Comparison of ENCODE assay signal across 23 cellular contexts in the genomic region with DNA sequence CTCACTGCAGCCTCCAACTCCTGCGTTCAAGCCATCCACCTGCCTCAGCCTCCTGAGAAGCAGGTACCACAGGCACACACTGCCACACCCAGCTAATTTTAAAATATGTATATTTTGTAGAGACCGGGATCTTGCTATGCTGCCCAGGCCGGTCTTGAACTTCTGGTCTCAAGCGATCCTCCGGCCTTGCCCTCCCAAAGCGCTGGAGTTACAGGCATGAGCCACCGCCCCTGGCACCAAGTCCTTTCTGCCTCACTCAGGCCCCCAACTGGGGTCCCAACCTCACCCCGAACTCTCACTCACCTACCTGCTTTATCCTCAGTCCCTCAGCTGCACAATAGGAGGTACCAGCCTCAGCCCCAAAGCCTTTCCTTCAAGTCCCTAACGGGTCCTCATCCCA. TPM values are rescaled to one million over a fixed set of nuclear protein-coding genes. Genes with fewer than 3 reads are reported as not detected.
A peak's percentile ranks its signal among the peaks of the same experiment; 100 is the strongest.
DNase-seq lines count a peak whose midpoint lies in the region; ATAC-seq, FAIRE-seq and TF ChIP-seq lines count a peak whose summit lies in the region.
"Had no signal": no experiment of that assay in that cellular context is flagged by ENCODE, and none has a peak within 500 bp of the region (broad histone marks: within the 10 kb centered on the region; RNA-seq: fewer than 3 reads in every experiment).

No MANE protein-coding gene starts in this region.

- intact Hi-C loops in heart left ventricle (cut with DNase I), result no loop called here
- intact Hi-C loops in left cardiac atrium (cut with DNase I), result loop anchor here in 1 of 2 donors (5.0 kb wide), 1 partner anchor 74 kb away; the partner anchor contains the start of gene OLFM2
- intact Hi-C loops in uterus (cut with DNase I; ENCODE audit: low total_unique reads), result no loop called here

- TF ChIP-seq POLR2A in heart left ventricle (IDR thresholded peaks at IDR 0.05) (no peak), uterus (IDR thresholded peaks at IDR 0.05) (no peak)

- dilution Hi-C loops in keratinocyte (cut with MboI; ENCODE audit: extremely low pct_ligation_motif_present, low sequenced_read_pairs), result no loop called here

- no peak for DNase-seq in heart left ventricle
- no peak for DNase-seq in left cardiac atrium
- DNase-seq in astrocyte (ENCODE audit: low read depth), result no peak
- DNase-seq in keratinocyte (ENCODE audit: low read depth, low spot score), result no peak
- DNase-seq in uterus, result no peak
- no peak for DNase-seq in SHP77 treated with DMSO at 0.1 percent for 48 hours (lab: John Stamatoyannopoulos, UW)
- DNase-seq in glomerular visceral epithelial cell (ENCODE audit: extremely low spot score), result no peak
- DNase-seq: ACHN; activated T-cell treated with anti-CD3 and anti-CD28 coated beads, Interleukin-2, amount 50 U/mL, for 1 hour; amygdala; DND-41; Kasumi-1; NCI-H1694; NCI-H510A treated with DMSO at 0.1 percent for 48 hours; T-helper 1 cell had no signal

- peaks cover 5% of the 10 kb centered on the region for H3K9me1 ChIP-seq in keratinocyte (ENCODE audit: control insufficient read depth, extremely low read depth, insufficient read depth, low read length)

- H3K4me3 Mint-ChIP-seq in astrocyte (ENCODE audit: unreplicated experiment), result peak overlapping the region; percentile 70

- H3K4me2 ChIP-seq in astrocyte (ENCODE audit: low read length), result no peak overlapping the region
- H3K4me2 ChIP-seq in keratinocyte (ENCODE audit: control insufficient read depth, extremely low read depth, insufficient read depth, low read depth, low read length), result peak overlapping the region; percentile 74
- H3K4me2 ChIP-seq: BLaER1 treated with 17β-estradiol and CSF1 and Interleukin-3, amounts not matched to agents 10 nM and 100 nM had no signal

- H3K79me2 ChIP-seq in astrocyte (ENCODE audit: insufficient read depth, low read length) (no peaks in the 10 kb centered on the region), keratinocyte (ENCODE audit: control insufficient read depth, insufficient read depth, low read length) (no peaks in the 10 kb centered on the region)

- WGBS in heart left ventricle, 4 donors, result 68 to 84% (median 78%) methylated on average over 9 of the region's 9 CpGs

- no peak overlapping the region for H3K27ac Mint-ChIP-seq in astrocyte (ENCODE audit: unreplicated experiment)

- TF ChIP-seq CTCF in heart left ventricle (IDR thresholded peaks at IDR 0.05), result no peak
- no peak for TF ChIP-seq CTCF in astrocyte (IDR thresholded peaks at IDR 0.05; ENCODE audit: insufficient read depth, low read depth, low read length)
- TF ChIP-seq CTCF in keratinocyte (optimal IDR thresholded peaks at IDR 0.05 in 1 of 3, IDR thresholded peaks at IDR 0.05 in 1 of 3, conservative IDR thresholded peaks at IDR 0.05 in 1 of 3; ENCODE audit: extremely low read depth in 1 of 3, insufficient read depth in 2 of 3, low read length in 3 of 3), result no peak
- no peak for TF ChIP-seq CTCF in uterus (IDR thresholded peaks at IDR 0.05)

- peaks cover 5% of the 10 kb centered on the region for H4K20me1 ChIP-seq in astrocyte (ENCODE audit: insufficient read depth, low read length)
- H4K20me1 ChIP-seq in keratinocyte (ENCODE audit: control insufficient read depth, extremely low read depth, insufficient read depth, low read length), result peaks cover 3% of the 10 kb centered on the region

- peak overlapping the region in 7 of 12 donors; percentile 31 to 90 (median 77) for H3K27ac ChIP-seq in heart left ventricle
- no peak overlapping the region for H3K27ac ChIP-seq in astrocyte (ENCODE audit: low read depth, low read length)
- H3K27ac ChIP-seq in keratinocyte (ENCODE audit: control insufficient read depth, insufficient read depth, low read length), result no peak overlapping the region
- peak overlapping the region; percentile 32 to 88 for H3K27ac ChIP-seq in uterus
- H3K27ac ChIP-seq: BLaER1 treated with 17β-estradiol and CSF1 and Interleukin-3, amounts not matched to agents 10 nM and 100 nM; psoas muscle had no signal

- H3K27me3 Mint-ChIP-seq in astrocyte (ENCODE audit: low read depth, unreplicated experiment), result peaks cover 28% of the 10 kb centered on the region

- ATAC-seq in heart left ventricle (no peak), left cardiac atrium (no peak), GM19455 (IDR thresholded peaks at IDR 0.05; ENCODE audit: unreplicated experiment) (no peak)

- no peaks in the 10 kb centered on the region for H3K9me3 ChIP-seq in heart left ventricle
- H3K9me3 ChIP-seq in astrocyte (ENCODE audit: insufficient read depth, low read depth, low read length), result no peaks in the 10 kb centered on the region
- no peaks in the 10 kb centered on the region for H3K9me3 ChIP-seq in keratinocyte (ENCODE audit: control insufficient read depth, low read depth, low read length)
- no peaks in the 10 kb centered on the region for H3K9me3 ChIP-seq in uterus
- H3K9me3 ChIP-seq: BLaER1 treated with 17β-estradiol and CSF1 and Interleukin-3, amounts not matched to agents 10 nM and 100 nM; psoas muscle; upper lobe of left lung had no signal

- H2AFZ ChIP-seq in astrocyte (ENCODE audit: low read depth, low read length), result no peak overlapping the region
- H2AFZ ChIP-seq in keratinocyte (ENCODE audit: control insufficient read depth, low read length), result no peak overlapping the region

- peaks cover 9 to 56% (median 34%) of the 10 kb centered on the region in 9 donors for H3K27me3 ChIP-seq in heart left ventricle
- H3K27me3 ChIP-seq in astrocyte (ENCODE audit: insufficient read depth, low read length), result peaks cover 34% of the 10 kb centered on the region
- H3K27me3 ChIP-seq in keratinocyte (ENCODE audit: control insufficient read depth, extremely low read depth, insufficient read depth, low read length), result no peaks in the 10 kb centered on the region
- no peaks in the 10 kb centered on the region for H3K27me3 ChIP-seq in uterus

- no peaks in the 10 kb centered on the region for H3K36me3 ChIP-seq in heart left ventricle
- H3K36me3 ChIP-seq in astrocyte (ENCODE audit: insufficient read depth, low read length), result no peaks in the 10 kb centered on the region
- H3K36me3 ChIP-seq in keratinocyte (ENCODE audit: control insufficient read depth in 2 of 2, extremely low read depth in 1 of 2, insufficient read depth in 2 of 2, low read length in 2 of 2), result no peaks in the 10 kb centered on the region
- no peaks in the 10 kb centered on the region for H3K36me3 ChIP-seq in uterus
- H3K36me3 ChIP-seq: BLaER1 treated with 17β-estradiol and CSF1 and Interleukin-3, amounts not matched to agents 10 nM and 100 nM; upper lobe of left lung had no signal

- peak overlapping the region in 9 of 12 donors; percentile 33 to 72 (median 61) for H3K4me3 ChIP-seq in heart left ventricle
- no peak overlapping the region for H3K4me3 ChIP-seq in astrocyte (ENCODE audit: insufficient read depth, low read depth, low read length)
- no peak overlapping the region for H3K4me3 ChIP-seq in keratinocyte (ENCODE audit: control insufficient read depth in 2 of 3, extremely low read depth in 1 of 3, insufficient read depth in 2 of 3, low read depth in 1 of 3, low read length in 3 of 3)
- peak overlapping the region in 1 of 2 donors; percentile 34 for H3K4me3 ChIP-seq in uterus
- H3K4me3 ChIP-seq: BLaER1 treated with 17β-estradiol and CSF1 and Interleukin-3, amounts not matched to agents 10 nM and 100 nM had no signal

- H3K4me1 ChIP-seq in heart left ventricle, result peaks cover 0 to 29% (median 3%) of the 10 kb centered on the region in 12 donors
- peaks cover 26% of the 10 kb centered on the region for H3K4me1 ChIP-seq in astrocyte (ENCODE audit: insufficient read depth, low read length)
- H3K4me1 ChIP-seq in keratinocyte (ENCODE audit: control insufficient read depth, extremely low read depth, insufficient read depth, low read length), result peaks cover 13% of the 10 kb centered on the region
- peaks cover 0 to 11% of the 10 kb centered on the region in 2 donors for H3K4me1 ChIP-seq in uterus
- H3K4me1 ChIP-seq: psoas muscle had no signal

- H3K9ac ChIP-seq in astrocyte (ENCODE audit: low read length) (no peak overlapping the region), keratinocyte (ENCODE audit: control insufficient read depth, extremely low read depth, insufficient read depth, low read length) (no peak overlapping the region)
- H3K9ac ChIP-seq: BLaER1 treated with 17β-estradiol and CSF1 and Interleukin-3, amounts not matched to agents 10 nM and 100 nM had no signal

- FAIRE-seq in astrocyte (lab: Jason Lieb, UNC), result no peak
- FAIRE-seq in keratinocyte (lab: Jason Lieb, UNC), result no peak
- FAIRE-seq: H54, islet of Langerhans, TTC549 had no signal

- H3K4me1 Mint-ChIP-seq in astrocyte (ENCODE audit: low read depth, unreplicated experiment), result peaks cover 21% of the 10 kb centered on the region

- no peaks in the 10 kb centered on the region for H3K9me3 Mint-ChIP-seq in astrocyte (ENCODE audit: unreplicated experiment)

- peaks cover 5% of the 10 kb centered on the region for H3K36me3 Mint-ChIP-seq in astrocyte (ENCODE audit: low read depth, unreplicated experiment)

RNA-seq across cellular contexts. Expression of gene COL5A3, which starts 0.6 kb away (rescaled TPM):
- total RNA-seq in heart left ventricle, result 10 to 100 TPM in 6 of 9 donors, 1 to 10 TPM in 3; 5.0 to 34.1 (median 11.6) TPM
- 10 to 100 TPM; 13.6 to 18.7 TPM for polyA plus RNA-seq in heart left ventricle
- 10 to 100 TPM; 16.4 to 23.9 TPM for total RNA-seq in left cardiac atrium
- 22.2 and 28.0 TPM in 2 replicates for total RNA-seq in astrocyte
- polyA plus RNA-seq in keratinocyte, result 0.32 to 0.67 TPM (median 0.43 TPM) in 3 replicates
- polyA plus RNA-seq in keratinocyte (2011; ENCODE audit: low read depth), result not detected
- 0.07 and 0.12 TPM in 2 replicates for polyA plus RNA-seq in keratinocyte (2011; cell fraction: cytosol; rRNA removed)
- 1.2 TPM in 2 replicates for polyA plus RNA-seq in keratinocyte (2011; cell fraction: nucleus; rRNA removed)
- polyA plus RNA-seq in keratinocyte (2012; ENCODE audit: low replicate concordance), result 0.32 and 0.85 TPM in 2 replicates
- polyA minus RNA-seq in keratinocyte, result 0.42 to 0.76 TPM (median 0.49 TPM) in 3 replicates
- polyA minus RNA-seq in keratinocyte (2011; cell fraction: cytosol; rRNA and poly(A)+ RNA removed), result 0.38 TPM
- polyA minus RNA-seq in keratinocyte (2011; cell fraction: nucleus; rRNA and poly(A)+ RNA removed), result 1.3 and 1.7 TPM in 2 replicates
- total RNA-seq in uterus, result 10 to 100 TPM; 12.6 to 43.3 (median 25.6) TPM

RNA-seq across cellular contexts. Expression of gene RDH8, which starts 2.3 kb away (rescaled TPM):
- not detected for total RNA-seq in heart left ventricle
- polyA plus RNA-seq in heart left ventricle, result not detected
- total RNA-seq in left cardiac atrium, result not detected
- total RNA-seq in astrocyte, result not detected in 2 replicates
- not detected in 3 replicates for polyA plus RNA-seq in keratinocyte
- polyA plus RNA-seq in keratinocyte (2011; ENCODE audit: low read depth), result not detected
- not detected in 2 replicates for polyA plus RNA-seq in keratinocyte (2011; cell fraction: cytosol; rRNA removed)
- polyA plus RNA-seq in keratinocyte (2011; cell fraction: nucleus; rRNA removed), result not detected in 2 replicates
- polyA plus RNA-seq in keratinocyte (2012; ENCODE audit: low replicate concordance), result not detected in 2 replicates
- not detected in 3 replicates for polyA minus RNA-seq in keratinocyte
- polyA minus RNA-seq in keratinocyte (2011; cell fraction: cytosol; rRNA and poly(A)+ RNA removed), result not detected
- not detected in 2 replicates for polyA minus RNA-seq in keratinocyte (2011; cell fraction: nucleus; rRNA and poly(A)+ RNA removed)
- not detected for total RNA-seq in uterus
- total RNA-seq: lung, psoas muscle, upper lobe of left lung had no signal
- polyA plus RNA-seq: lung, psoas muscle had no signal

Comparison
In these comparisons a context has a peak if more than half of its experiments do, and no peak if none do; other contexts are left out.
1. H3K27ac ChIP-seq: peak in heart left ventricle (7 of 12) and uterus (2 of 2); none in astrocyte (single experiment) and keratinocyte (single experiment).
2. H3K4me3 ChIP-seq: peak in heart left ventricle (9 of 12); none in astrocyte (single experiment) and keratinocyte (0 of 3).